ENCODE assay signal across 28 cellular contexts in genomic region chr7:100623951-100624824, GRCh38. TPM values are rescaled to one million over a fixed set of nuclear protein-coding genes. Genes with fewer than 3 reads are reported as not detected.
DNase-seq lines count a peak whose midpoint lies in the region; ATAC-seq, FAIRE-seq and TF ChIP-seq lines count a peak whose summit lies in the region.
"Had no signal": no experiment of that assay in that cellular context is flagged by ENCODE, and none has a peak within 500 bp of the region (broad histone marks: within the 10 kb centered on the region; RNA-seq: fewer than 3 reads in every experiment).

No MANE protein-coding gene starts in this region.

- H3K9ac ChIP-seq in GM12878 (ENCODE audit: control insufficient read depth, insufficient read depth, low read length), result no peak overlapping the region
- H3K9ac ChIP-seq: SK-N-SH had no signal

- no peaks in the 10 kb centered on the region for H3K79me2 ChIP-seq in GM12878 (ENCODE audit: control insufficient read depth, insufficient read depth, low read length)

- H3K36me3 ChIP-seq in HEK293 (ENCODE audit: control insufficient read depth in 2 of 2, insufficient read depth in 1 of 2, low read length in 2 of 2), result no peaks in the 10 kb centered on the region
- no peaks in the 10 kb centered on the region for H3K36me3 ChIP-seq in GM12878 (ENCODE audit: control insufficient read depth in 2 of 2, insufficient read depth in 2 of 2, low read length in 1 of 2)
- H3K36me3 ChIP-seq: prostate gland had no signal

- TF ChIP-seq CTCF in HEK293 (tag by site-specific recombination; IDR thresholded peaks at IDR 0.05) (no peak), GM12878 (IDR thresholded peaks at IDR 0.05 in 2 of 3, conservative IDR thresholded peaks at IDR 0.05 in 1 of 3; ENCODE audit: control insufficient read depth in 2 of 3, extremely low read depth in 1 of 3, insufficient read depth in 1 of 3, low read depth in 3 of 3, low read length in 3 of 3) (no peak)

- SMC1A ChIA-PET in GM12878 (lab: Charles Lee; ENCODE audit: uncharacterized antibody, unreplicated experiment), result no interaction called here

- TF ChIP-seq RAD21 in GM12878 (IDR thresholded peaks at IDR 0.05; ENCODE audit: insufficient read depth, low read depth, low read length), result no peak

- TF ChIP-seq EP300 in GM12878 (IDR thresholded peaks at IDR 0.05; ENCODE audit: borderline replicate concordance in 1 of 2, control insufficient read depth in 1 of 2, low read depth in 2 of 2, low read length in 2 of 2), result no peak

- no peak overlapping the region for H3K4me3 ChIP-seq in HEK293 (ENCODE audit: low read depth, low read length)
- no peak overlapping the region for H3K4me3 ChIP-seq in GM12878
- H3K4me3 ChIP-seq: prostate gland had no signal

- intact Hi-C loops in GM12878 (cut with micrococcal nuclease; ENCODE audit: unreplicated experiment), result no loop called here

- no peak for TF ChIP-seq POLR2A in GM12878 (IDR thresholded peaks at IDR 0.05; ENCODE audit: low read depth, low read length)

- POLR2A ChIA-PET in HEK293 (lab: Yijun Ruan, JAX), result interaction anchor here (1.9 to 4.8 kb wide), 2 partner anchors 38 kb away, joined by 7 to 28 read pairs; partner anchors contain the start of genes FBXO24 and LRCH4
- POLR2A ChIA-PET in GM12878 (lab: Charles Lee), result interaction anchor here (0.7 kb wide), 1 partner anchor 9 kb away, joined by 4 read pairs; no protein-coding TSS in a partner anchor

- DNase-seq in HUDEP-2 (lab: John Stamatoyannopoulos, UW; ENCODE audit: unreplicated experiment in 76 of 76) (peak in 74 of 76 experiments; percentile 41 to 92 (median 75)), GM12878 (ENCODE audit: low read depth, low spot score) (no peak), HuH-7 (ENCODE audit: low spot score) (no peak), islet precursor cell (no peak)
- DNase-seq: activated B cell treated with CpG ODN at 0.5 μM for 24 hours; activated naive CD4-positive, alpha-beta T cell treated with Interleukin-2 at 50 U/mL for 16 hours; activated T-cell treated with anti-CD3 and anti-CD28 coated beads, Interleukin-2, amount 50 U/mL, for 1 hour; anterior cingulate cortex; C1 segment of cervical spinal cord; COR-L47; effector CD4-positive, alpha-beta T cell; glutamatergic neuron; IMR-90; left ventricle myocardium superior; NCI-H1092; NCI-H1930; NCI-H524; PC-3; SK-N-SH; stimulated activated CD4-positive, alpha-beta T cell treated with anti-CD3 and anti-CD28 coated beads, Interleukin-4, amount 100 ng/mL, for 4 hours; stimulated activated naive B cell treated with anti-CD40 and anti-IgM and Interleukin-4, amounts not matched to agents 10 μg/mL and 1 μg/mL and 100 μg/mL, for 72 hours had no signal

- H3K4me1 ChIP-seq in HEK293 (ENCODE audit: control insufficient read depth, insufficient read depth, low read length) (no peaks in the 10 kb centered on the region), GM12878 (ENCODE audit: control insufficient read depth, insufficient read depth, low read length) (peaks cover 7% of the 10 kb centered on the region)
- H3K4me1 ChIP-seq: prostate gland had no signal

- H3K4me2 ChIP-seq in GM12878 (ENCODE audit: control insufficient read depth, insufficient read depth), result no peak overlapping the region
- H3K4me2 ChIP-seq: SK-N-SH had no signal

- in situ Hi-C loops in GM12878 (cut with MboI), result no loop called here

- H3K9me3 ChIP-seq in HEK293 (ENCODE audit: control insufficient read depth, insufficient read depth, low read depth, low read length) (no peaks in the 10 kb centered on the region), GM12878 (replicated peaks; ENCODE audit: control insufficient read depth, insufficient read depth, low read length) (no peaks in the 10 kb centered on the region)
- H3K9me3 ChIP-seq: prostate gland, SK-N-SH had no signal

- FAIRE-seq in GM12878 (lab: Jason Lieb, UNC), result no peak
- FAIRE-seq: bronchial epithelial cell, G401.6, H1, keratinocyte had no signal

- RAD21 ChIA-PET in GM12878 (lab: Charles Lee; ENCODE audit: unreplicated experiment), result no interaction called here

- no peak overlapping the region for H2AFZ ChIP-seq in GM12878 (ENCODE audit: control insufficient read depth, low read depth, low read length)

- ATAC-seq in GM12878, result no peak
- ATAC-seq: left ventricle myocardium superior; PC-3; stimulated activated naive B cell treated with anti-CD40 and anti-IgM and Interleukin-4, amounts not matched to agents 10 μg/mL and 1 μg/mL and 100 μg/mL, for 72 hours had no signal

- no TSS peak for BruUV-seq in GM12878 (replicated peaks; lab: Mats Ljungman, UMichigan)

- CTCF ChIA-PET in HEK293 (lab: Yijun Ruan, JAX), result interaction anchor here (0.7 to 0.8 kb wide), 2 partner anchors 10 to 83 kb away, joined by 4 read pairs; no protein-coding TSS in a partner anchor
- CTCF ChIA-PET in GM12878 (lab: Yijun Ruan, JAX), result interaction anchor here (1.2 kb wide), 1 partner anchor 10 kb away, joined by 3 read pairs; no protein-coding TSS in a partner anchor

- WGBS in GM12878 (ENCODE audit: insufficient coverage, insufficient replicate concordance, low lambda C conversion rate, missing lambda C conversion rate), result 79% methylated on average over 15 of the region's 15 CpGs

- no peaks in the 10 kb centered on the region for H4K20me1 ChIP-seq in GM12878 (ENCODE audit: control insufficient read depth, insufficient read depth)

- no peaks in the 10 kb centered on the region; a peak in 1 of 4 replicates for H3K27me3 ChIP-seq in GM12878 (replicated peaks in 1 of 2; ENCODE audit: control insufficient read depth in 2 of 2, insufficient read depth in 2 of 2, low read length in 1 of 2)

- H3K27ac ChIP-seq in HEK293 (ENCODE audit: extremely low read depth, low read depth, low read length) (no peak overlapping the region), GM12878 (ENCODE audit: control insufficient read depth, insufficient read depth) (no peak overlapping the region)
- H3K27ac ChIP-seq: prostate gland had no signal

RNA-seq across cellular contexts. Expression of gene MOSPD3, which starts 11.8 kb away (rescaled TPM):
- total RNA-seq in GM12878 (2013; cell fraction: nucleolus; rRNA removed), result 2.1 and 2.3 TPM in 2 replicates
- total RNA-seq in GM12878 (2014; rRNA removed) (4.4 and 6.7 TPM in 2 replicates), GM12878 (2014; rRNA removed; fragmentation: Illumina TruSeq; extraction: Trizol) (1.8 and 2.6 TPM in 2 replicates), GM12878 (2021) (7.7 and 7.8 TPM in 2 replicates)
- polyA plus RNA-seq in GM12878 (2011; ENCODE audit: low read depth), result 4.1 TPM
- polyA plus RNA-seq in GM12878 (2011; rRNA removed) (0.71 and 1.7 TPM in 2 replicates), GM12878 (2014; fragmentation: Illumina TruSeq; extraction: Trizol) (1.2 and 2.9 TPM in 2 replicates), GM12878 (2014; fragmentation: Nextera tagmentation; extraction: Ambion mirVana) (1 to 10 TPM in 1 of 2 experiments, under 1 TPM in 1; 0.61 to 1.2 TPM), GM12878 (2014; rRNA removed) (5.3 and 9.0 TPM in 2 replicates), GM12878 (2016; fragmentation: Nextera tagmentation; extraction: Ambion mirVana) (10 to 100 TPM in 1 of 2 experiments, 1 to 10 TPM in 1; 9.3 to 13.6 TPM)
- polyA plus RNA-seq in GM12878 (2011; cell fraction: cytosol; rRNA removed), result 2.7 and 3.3 TPM in 2 replicates
- polyA plus RNA-seq in GM12878 (2011; cell fraction: nucleus; rRNA removed), result 8.5 and 8.7 TPM in 2 replicates
- 11.0 and 11.9 TPM in 2 replicates for polyA plus RNA-seq in GM12878 (2012)
- polyA minus RNA-seq in GM12878 (2011; rRNA and poly(A)+ RNA removed), result 0.29 and 2.3 TPM in 2 replicates
- polyA minus RNA-seq in GM12878 (2011; cell fraction: cytosol; rRNA and poly(A)+ RNA removed), result 1.4 and 2.8 TPM in 2 replicates
- 2.3 and 3.0 TPM in 2 replicates for polyA minus RNA-seq in GM12878 (2011; cell fraction: nucleus; rRNA and poly(A)+ RNA removed)

RNA-seq across cellular contexts. Expression of gene TFR2, which starts 17.2 kb away (rescaled TPM):
- total RNA-seq in GM12878 (2013; cell fraction: nucleolus; rRNA removed), result 1.1 and 1.5 TPM in 2 replicates
- total RNA-seq in GM12878 (2014; rRNA removed) (2.3 and 2.9 TPM in 2 replicates), GM12878 (2014; rRNA removed; fragmentation: Illumina TruSeq; extraction: Trizol) (0.67 and 0.69 TPM in 2 replicates), GM12878 (2021) (4.2 and 7.2 TPM in 2 replicates)
- 2.8 TPM for polyA plus RNA-seq in GM12878 (2011; ENCODE audit: low read depth)
- polyA plus RNA-seq in GM12878 (2011; rRNA removed) (0.07 and 0.30 TPM in 2 replicates), GM12878 (2014; fragmentation: Illumina TruSeq; extraction: Trizol) (0.90 and 1.5 TPM in 2 replicates), GM12878 (2014; fragmentation: Nextera tagmentation; extraction: Ambion mirVana) (under 1 TPM; 0.32 to 0.33 TPM), GM12878 (2014; rRNA removed) (3.3 and 4.7 TPM in 2 replicates), GM12878 (2016; fragmentation: Nextera tagmentation; extraction: Ambion mirVana) (1 to 10 TPM; 2.2 to 2.8 TPM)
- polyA plus RNA-seq in GM12878 (2011; cell fraction: cytosol; rRNA removed), result 0.21 and 0.35 TPM in 2 replicates
- 1.5 and 1.8 TPM in 2 replicates for polyA plus RNA-seq in GM12878 (2011; cell fraction: nucleus; rRNA removed)
- 2.8 and 3.4 TPM in 2 replicates for polyA plus RNA-seq in GM12878 (2012)
- polyA minus RNA-seq in GM12878 (2011; rRNA and poly(A)+ RNA removed), result 0.66 TPM in 1 of 2 replicates, not detected in the other
- polyA minus RNA-seq in GM12878 (2011; cell fraction: cytosol; rRNA and poly(A)+ RNA removed), result not detected in 2 replicates
- polyA minus RNA-seq in GM12878 (2011; cell fraction: nucleus; rRNA and poly(A)+ RNA removed), result 0.10 and 0.24 TPM in 2 replicates
- total RNA-seq: bronchial epithelial cell, left ventricle myocardium superior, PC-3 had no signal

RNA-seq across cellular contexts. Expression of gene PCOLCE, which starts 22.0 kb away (rescaled TPM):
- 1.6 TPM in 1 of 2 replicates, not detected in the other for total RNA-seq in GM12878 (2013; cell fraction: nucleolus; rRNA removed)
- 0.85 and 0.87 TPM in 2 replicates for total RNA-seq in GM12878 (2014; rRNA removed)
- total RNA-seq in GM12878 (2014; rRNA removed; fragmentation: Illumina TruSeq; extraction: Trizol), result 0.32 and 0.40 TPM in 2 replicates
- 2.5 and 3.4 TPM in 2 replicates for total RNA-seq in GM12878 (2021)
- polyA plus RNA-seq in GM12878 (2011; ENCODE audit: low read depth), result 1.1 TPM
- 0.56 and 0.88 TPM in 2 replicates for polyA plus RNA-seq in GM12878 (2011; rRNA removed)
- polyA plus RNA-seq in GM12878 (2011; cell fraction: cytosol; rRNA removed), result 1.1 and 1.4 TPM in 2 replicates
- polyA plus RNA-seq in GM12878 (2011; cell fraction: nucleus; rRNA removed), result 8.6 and 9.6 TPM in 2 replicates
- polyA plus RNA-seq in GM12878 (2012), result 4.3 and 5.7 TPM in 2 replicates
- 0.57 and 1.0 TPM in 2 replicates for polyA plus RNA-seq in GM12878 (2014; fragmentation: Illumina TruSeq; extraction: Trizol)
- polyA plus RNA-seq in GM12878 (2014; fragmentation: Nextera tagmentation; extraction: Ambion mirVana), result under 1 TPM; 0.27 to 0.45 TPM
- 2.2 and 2.9 TPM in 2 replicates for polyA plus RNA-seq in GM12878 (2014; rRNA removed)
- polyA plus RNA-seq in GM12878 (2016; fragmentation: Nextera tagmentation; extraction: Ambion mirVana), result 1 to 10 TPM; 1.8 to 2.7 TPM
- polyA minus RNA-seq in GM12878 (2011; rRNA and poly(A)+ RNA removed), result 0.36 TPM in 1 of 2 replicates, not detected in the other
- polyA minus RNA-seq in GM12878 (2011; cell fraction: cytosol; rRNA and poly(A)+ RNA removed), result not detected in 2 replicates
- 1.8 and 2.7 TPM in 2 replicates for polyA minus RNA-seq in GM12878 (2011; cell fraction: nucleus; rRNA and poly(A)+ RNA removed)

RNA-seq across cellular contexts. Expression of gene ACTL6B, which starts 32.1 kb away (rescaled TPM):
- not detected in 2 replicates for total RNA-seq in GM12878 (2013; cell fraction: nucleolus; rRNA removed)
- not detected in 2 replicates for total RNA-seq in GM12878 (2014; rRNA removed)
- total RNA-seq in GM12878 (2014; rRNA removed; fragmentation: Illumina TruSeq; extraction: Trizol), result not detected in 2 replicates
- not detected in 2 replicates for total RNA-seq in GM12878 (2021)
- polyA plus RNA-seq in GM12878 (2011; ENCODE audit: low read depth), result not detected
- polyA plus RNA-seq in GM12878 (2011; rRNA removed), result not detected in 2 replicates
- polyA plus RNA-seq in GM12878 (2011; cell fraction: cytosol; rRNA removed), result not detected in 2 replicates
- polyA plus RNA-seq in GM12878 (2011; cell fraction: nucleus; rRNA removed), result not detected in 2 replicates
- not detected in 2 replicates for polyA plus RNA-seq in GM12878 (2012)
- polyA plus RNA-seq in GM12878 (2014; fragmentation: Illumina TruSeq; extraction: Trizol), result not detected in 2 replicates
- polyA plus RNA-seq in GM12878 (2014; fragmentation: Nextera tagmentation; extraction: Ambion mirVana), result not detected
- polyA plus RNA-seq in GM12878 (2014; rRNA removed), result not detected in 2 replicates
- polyA plus RNA-seq in GM12878 (2016; fragmentation: Nextera tagmentation; extraction: Ambion mirVana), result not detected
- not detected in 2 replicates for polyA minus RNA-seq in GM12878 (2011; rRNA and poly(A)+ RNA removed)
- polyA minus RNA-seq in GM12878 (2011; cell fraction: cytosol; rRNA and poly(A)+ RNA removed), result not detected in 2 replicates
- polyA minus RNA-seq in GM12878 (2011; cell fraction: nucleus; rRNA and poly(A)+ RNA removed), result not detected in 2 replicates
- total RNA-seq: activated B cell treated with CpG ODN at 0.5 μM for 24 hours, bronchial epithelial cell, epithelial cell of proximal tubule, IMR-90, left ventricle myocardium superior, PC-3 had no signal
- polyA plus RNA-seq: IMR-90, keratinocyte had no signal

RNA-seq across cellular contexts. Expression of gene FBXO24, which starts 38.1 kb away (rescaled TPM):
- total RNA-seq in GM12878 (2013; cell fraction: nucleolus; rRNA removed), result 1.7 and 2.4 TPM in 2 replicates
- total RNA-seq in GM12878 (2014; rRNA removed), result 0.11 and 0.16 TPM in 2 replicates
- total RNA-seq in GM12878 (2014; rRNA removed; fragmentation: Illumina TruSeq; extraction: Trizol), result 0.23 and 0.31 TPM in 2 replicates
- total RNA-seq in GM12878 (2021), result not detected in 2 replicates
- not detected for polyA plus RNA-seq in GM12878 (2011; ENCODE audit: low read depth)
- polyA plus RNA-seq in GM12878 (2011; rRNA removed), result 0.78 and 0.96 TPM in 2 replicates
- polyA plus RNA-seq in GM12878 (2011; cell fraction: cytosol; rRNA removed), result 0.74 and 0.88 TPM in 2 replicates
- polyA plus RNA-seq in GM12878 (2011; cell fraction: nucleus; rRNA removed), result 2.2 and 2.8 TPM in 2 replicates
- 0.09 and 0.48 TPM in 2 replicates for polyA plus RNA-seq in GM12878 (2012)
- polyA plus RNA-seq in GM12878 (2014; fragmentation: Illumina TruSeq; extraction: Trizol), result 0.24 TPM in 1 of 2 replicates, not detected in the other
- polyA plus RNA-seq in GM12878 (2014; fragmentation: Nextera tagmentation; extraction: Ambion mirVana), result not detected
- 0.30 and 0.60 TPM in 2 replicates for polyA plus RNA-seq in GM12878 (2014; rRNA removed)
- under 1 TPM in 1 of 2 experiments, not detected in 1; 0.19 TPM for polyA plus RNA-seq in GM12878 (2016; fragmentation: Nextera tagmentation; extraction: Ambion mirVana)
- 1.2 and 2.0 TPM in 2 replicates for polyA minus RNA-seq in GM12878 (2011; rRNA and poly(A)+ RNA removed)
- polyA minus RNA-seq in GM12878 (2011; cell fraction: cytosol; rRNA and poly(A)+ RNA removed), result not detected in 2 replicates
- polyA minus RNA-seq in GM12878 (2011; cell fraction: nucleus; rRNA and poly(A)+ RNA removed), result 0.73 and 1.2 TPM in 2 replicates

Comparison
In these comparisons a context has a peak if more than half of its experiments do, and no peak if none do; other contexts are left out.
1. DNase-seq: peak in HUDEP-2 (74 of 76); none in GM12878 (single experiment), HuH-7 (single experiment) and islet precursor cell (single experiment).